8 cellular contexts compared by ENCODE assay signal in genomic region chr7:35716038-35716803, GRCh38. TPM values are rescaled to one million over a fixed set of nuclear protein-coding genes. Genes with fewer than 3 reads are reported as not detected.
DNase-seq lines count a peak whose midpoint lies in the region; ATAC-seq and TF ChIP-seq lines count a peak whose summit lies in the region.
"Had no signal": no experiment of that assay in that cellular context is flagged by ENCODE, and none has a peak within 500 bp of the region (broad histone marks: within the 10 kb centered on the region; RNA-seq: fewer than 3 reads in every experiment).

No MANE protein-coding gene starts in this region.

- peaks cover 4 to 22% (median 15%) of the 10 kb centered on the region in 4 donors for H3K4me1 ChIP-seq in esophagus muscularis mucosa
- H3K4me1 ChIP-seq in tibial nerve, result peaks cover 0 to 22% (median 0%) of the 10 kb centered on the region in 4 donors

- ATAC-seq in GM19035 (IDR thresholded peaks at IDR 0.05; ENCODE audit: unreplicated experiment), result no peak
- no peak for ATAC-seq in GM18502 (IDR thresholded peaks at IDR 0.05; ENCODE audit: poor library complexity, unreplicated experiment)

- H3K27me3 ChIP-seq in esophagus muscularis mucosa (no peaks in the 10 kb centered on the region), tibial nerve (no peaks in the 10 kb centered on the region)
- H3K27me3 ChIP-seq: neutrophil had no signal

- H3K9me3 ChIP-seq in esophagus muscularis mucosa, result no peaks in the 10 kb centered on the region
- no peaks in the 10 kb centered on the region for H3K9me3 ChIP-seq in tibial nerve
- H3K9me3 ChIP-seq: neutrophil had no signal

- TF ChIP-seq POLR2A in esophagus muscularis mucosa (IDR thresholded peaks at IDR 0.05; ENCODE audit: low read depth) (no peak), tibial nerve (IDR thresholded peaks at IDR 0.05) (no peak)

- peak overlapping the region in 3 of 4 donors; percentile 9 to 48 (median 29) for H3K27ac ChIP-seq in esophagus muscularis mucosa (replicated peaks in 1 of 4)
- peak overlapping the region in 3 of 4 donors; percentile 23 to 69 (median 68) for H3K27ac ChIP-seq in tibial nerve
- H3K27ac ChIP-seq: neutrophil had no signal

- no peak for TF ChIP-seq CTCF in esophagus muscularis mucosa (IDR thresholded peaks at IDR 0.05)
- TF ChIP-seq CTCF in tibial nerve (IDR thresholded peaks at IDR 0.05), result no peak

- H3K4me3 ChIP-seq in esophagus muscularis mucosa, result peak overlapping the region in 3 of 4 donors; percentile 12 to 32 (median 26)
- peak overlapping the region in 2 of 4 donors; percentile 7 to 16 for H3K4me3 ChIP-seq in tibial nerve

- TF ChIP-seq EP300 in esophagus muscularis mucosa (IDR thresholded peaks at IDR 0.05), result no peak
- TF ChIP-seq EP300 in tibial nerve (IDR thresholded peaks at IDR 0.05), result peak in 1 of 2 donors; percentile 23

- intact Hi-C loops in esophagus muscularis mucosa (cut with DNase I), result loop anchor here (5.0 kb wide), 1 partner anchor 86 kb away; the partner anchor contains the start of gene SEPTIN7

- no peaks in the 10 kb centered on the region for H3K36me3 ChIP-seq in esophagus muscularis mucosa
- no peaks in the 10 kb centered on the region for H3K36me3 ChIP-seq in tibial nerve
- H3K36me3 ChIP-seq: neutrophil had no signal

- WGBS in esophagus muscularis mucosa, result 25% methylated on average over 5 of the region's 5 CpGs
- 18 to 33% methylated on average over 5 of the region's 5 CpGs for WGBS in tibial nerve, 2 donors

- DNase-seq in NCI-H446 treated with DMSO at 0.1 percent for 48 hours (lab: John Stamatoyannopoulos, UW), result peak; percentile 36
- no peak for DNase-seq in esophagus muscularis mucosa (ENCODE audit: extremely low spot score)
- peak; percentile 78 for DNase-seq in midbrain (lab: John Stamatoyannopoulos, UW)
- DNase-seq in tibial nerve (ENCODE audit: low spot score in 2 of 2), result no peak
- DNase-seq in EL, result no peak

RNA-seq across cellular contexts. Expression of gene HERPUD2, which starts 21.3 kb away (rescaled TPM):
- total RNA-seq in esophagus muscularis mucosa (10 to 100 TPM; 25.3 to 43.4 (median 33.9) TPM), tibial nerve (10 to 100 TPM; 25.3 to 44.1 (median 39.3) TPM)

Comparison
In these comparisons a context has a peak if more than half of its experiments do, and no peak if none do; other contexts are left out.
1. DNase-seq: peak in NCI-H446 treated with DMSO at 0.1 percent for 48 hours (single experiment) and midbrain (single experiment); none in esophagus muscularis mucosa (single experiment), tibial nerve (0 of 2) and EL (single experiment).